Comparison of ENCODE assay signal across 22 cellular contexts in genomic region chr6:141267420-141267819, GRCh38.
"Had no signal": no experiment of that assay in that cellular context is flagged by ENCODE, and none has a peak within 500 bp of the region (broad histone marks: within the 10 kb centered on the region; RNA-seq: fewer than 3 reads in every experiment).

No MANE protein-coding gene starts in this region.

- H3K9me3 ChIP-seq: colonic mucosa, esophagus squamous epithelium, testis, vagina had no signal

- H3K4me3 Mint-ChIP-seq: activated naive CD8-positive, alpha-beta T cell treated with anti-CD3 and anti-CD28 coated beads for 36 hours; central memory CD8-positive, alpha-beta T cell; endodermal cell; memory B cell; nephron progenitor cell had no signal

- H3K4me3 ChIP-seq: colonic mucosa, esophagus squamous epithelium, heart left ventricle, testis, vagina had no signal

- H3K4me1 Mint-ChIP-seq: activated naive CD8-positive, alpha-beta T cell treated with anti-CD3 and anti-CD28 coated beads for 36 hours; memory B cell; nephron progenitor cell had no signal

- H3K9me3 Mint-ChIP-seq: activated naive CD8-positive, alpha-beta T cell treated with anti-CD3 and anti-CD28 coated beads for 36 hours; central memory CD8-positive, alpha-beta T cell; endodermal cell; memory B cell; nephron progenitor cell had no signal

- DNase-seq: activated CD4-positive, alpha-beta T cell treated with anti-CD3 and anti-CD28 coated beads for 1 hour; activated naive CD4-positive, alpha-beta T cell treated with Interleukin-2 at 50 U/mL for 16 hours; activated naive CD8-positive, alpha-beta T cell treated with anti-CD3 and anti-CD28 coated beads for 36 hours; activated T-cell treated with anti-CD3 and anti-CD28 coated beads, Interleukin-2, amount 50 U/mL, for 1 hour; colonic mucosa; endodermal cell; esophagus squamous epithelium; heart left ventricle; islet precursor cell; left colon; nephron progenitor cell; small intestine; stimulated activated CD4-positive, alpha-beta T cell treated with anti-CD3 and anti-CD28 coated beads, Interleukin-15, amount 100 ng/mL, for 24 hours; stimulated activated CD8-positive, alpha-beta memory T cell treated with anti-CD3 and anti-CD28 coated beads, Interleukin-4, amount 100 ng/mL, for 48 hours; stimulated activated naive CD4-positive, alpha-beta T cell; T-helper 9 cell; testis; trophoblast cell had no signal

- H3K27ac ChIP-seq: colonic mucosa, esophagus squamous epithelium, heart left ventricle, testis, vagina had no signal

- H3K36me3 ChIP-seq: colonic mucosa, esophagus squamous epithelium, heart left ventricle, vagina had no signal

- H3K27ac Mint-ChIP-seq: activated naive CD8-positive, alpha-beta T cell treated with anti-CD3 and anti-CD28 coated beads for 36 hours; memory B cell; nephron progenitor cell had no signal

- H3K36me3 Mint-ChIP-seq: activated naive CD8-positive, alpha-beta T cell treated with anti-CD3 and anti-CD28 coated beads for 36 hours; memory B cell had no signal

- H3K4me1 ChIP-seq: colonic mucosa, esophagus squamous epithelium, heart left ventricle, testis, vagina had no signal

- H3K27me3 ChIP-seq: colonic mucosa, esophagus squamous epithelium, heart left ventricle, testis, vagina had no signal

- ATAC-seq: heart left ventricle, left colon, sciatic nerve had no signal

- H3K27me3 Mint-ChIP-seq: activated naive CD8-positive, alpha-beta T cell treated with anti-CD3 and anti-CD28 coated beads for 36 hours; central memory CD8-positive, alpha-beta T cell; memory B cell had no signal
